10 cellular contexts compared by ENCODE assay signal in the genomic region with DNA sequence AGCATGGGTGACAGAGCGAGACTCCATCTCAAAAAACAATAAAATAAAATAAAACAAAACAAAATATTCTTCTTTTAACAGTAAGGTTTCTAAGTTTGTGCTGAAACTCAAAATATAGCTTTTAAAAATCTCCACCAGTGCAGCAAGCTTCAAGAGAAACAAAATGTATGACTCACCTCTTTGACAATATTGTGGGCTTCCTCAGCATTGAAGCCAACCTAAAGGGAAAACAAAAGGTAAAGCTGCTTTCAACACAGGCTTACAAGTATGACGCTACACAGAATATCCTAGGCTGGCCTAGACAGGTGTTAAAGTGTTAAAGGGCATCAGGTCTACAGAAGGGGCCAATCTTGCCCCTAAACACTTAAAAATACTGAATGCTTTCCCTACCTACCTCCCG. TPM values are rescaled to one million over a fixed set of nuclear protein-coding genes. Genes with fewer than 3 reads are reported as not detected.
DNase-seq lines count a peak whose midpoint lies in the region; ATAC-seq and TF ChIP-seq lines count a peak whose summit lies in the region.
"Had no signal": no experiment of that assay in that cellular context is flagged by ENCODE, and none has a peak within 500 bp of the region (broad histone marks: within the 10 kb centered on the region; RNA-seq: fewer than 3 reads in every experiment).

No MANE protein-coding gene starts in this region.

- H3K27ac ChIP-seq in CD4-positive, CD25-positive, alpha-beta regulatory T cell (ENCODE audit: insufficient read depth, low read length, poor library complexity, severe bottlenecking), result peak overlapping the region; percentile 88
- H3K27ac ChIP-seq in naive thymus-derived CD4-positive, alpha-beta T cell (ENCODE audit: low read depth, low read length), result peak overlapping the region; percentile 96
- peak overlapping the region in 1 of 3 donors; percentile 87 for H3K27ac ChIP-seq in thyroid gland

- peaks cover 10 to 41% (median 21%) of the 10 kb centered on the region in 4 donors for H3K4me1 Mint-ChIP-seq in CD4-positive, CD25-positive, alpha-beta regulatory T cell
- peaks cover 5 to 49% (median 31%) of the 10 kb centered on the region in 7 donors for H3K4me1 Mint-ChIP-seq in naive thymus-derived CD4-positive, alpha-beta T cell

- peaks cover 3% of the 10 kb centered on the region for H3K36me3 ChIP-seq in CD4-positive, CD25-positive, alpha-beta regulatory T cell (ENCODE audit: control insufficient read depth, insufficient read depth, low read length)
- H3K36me3 ChIP-seq in naive thymus-derived CD4-positive, alpha-beta T cell (ENCODE audit: control insufficient read depth in 2 of 3, insufficient read depth in 3 of 3, low read length in 3 of 3), result no peaks in the 10 kb centered on the region
- H3K36me3 ChIP-seq in thyroid gland, result no peaks in the 10 kb centered on the region

- 80 to 91% methylated on average over 3 of the region's 3 CpGs for WGBS in thyroid gland, 2 donors

- H3K4me1 ChIP-seq in CD4-positive, CD25-positive, alpha-beta regulatory T cell (ENCODE audit: control insufficient read depth, insufficient read depth, low read length, poor library complexity, severe bottlenecking), result peaks cover 17% of the 10 kb centered on the region
- peaks cover 4 to 8% of the 10 kb centered on the region in 2 donors for H3K4me1 ChIP-seq in naive thymus-derived CD4-positive, alpha-beta T cell (ENCODE audit: control insufficient read depth in 2 of 2, insufficient read depth in 2 of 2, low read length in 2 of 2)
- no peaks in the 10 kb centered on the region for H3K4me1 ChIP-seq in thyroid gland

- peak in 2 of 3 donors; percentile 22 to 49 for DNase-seq in CD4-positive, CD25-positive, alpha-beta regulatory T cell
- DNase-seq in NAMALWA (ENCODE audit: low spot score), result peak; percentile 1
- DNase-seq in central memory CD4-positive, alpha-beta T cell, result peak; percentile 16
- DNase-seq in naive thymus-derived CD4-positive, alpha-beta T cell, result peak in 5 of 9 donors; percentile 5 to 46 (median 14)
- DNase-seq in NCI-H146 (lab: John Stamatoyannopoulos, UW), result no peak
- no peak for DNase-seq in thyroid gland
- DNase-seq in T-helper 9 cell, result no peak
- DNase-seq in AML-193 (lab: John Stamatoyannopoulos, UW), result no peak
- DNase-seq: KG1 had no signal

- peaks cover 5% of the 10 kb centered on the region for H3K36me3 Mint-ChIP-seq in CD4-positive, CD25-positive, alpha-beta regulatory T cell
- H3K36me3 Mint-ChIP-seq in naive thymus-derived CD4-positive, alpha-beta T cell, result peaks cover 0 to 2% (median under 1%) of the 10 kb centered on the region in 5 donors

- no peaks in the 10 kb centered on the region for H3K9me3 Mint-ChIP-seq in CD4-positive, CD25-positive, alpha-beta regulatory T cell
- H3K9me3 Mint-ChIP-seq in naive thymus-derived CD4-positive, alpha-beta T cell, result peaks cover 0 to 3% (median 0%) of the 10 kb centered on the region in 11 donors
- H3K9me3 Mint-ChIP-seq: memory B cell had no signal

- ATAC-seq in CD4-positive, CD25-positive, alpha-beta regulatory T cell (ENCODE audit: low read depth in 2 of 2), result peak; percentile 61 to 72
- no peak for ATAC-seq in naive thymus-derived CD4-positive, alpha-beta T cell

- TF ChIP-seq POLR2A in thyroid gland (IDR thresholded peaks at IDR 0.05), result no peak

- H3K27me3 Mint-ChIP-seq in CD4-positive, CD25-positive, alpha-beta regulatory T cell, result no peaks in the 10 kb centered on the region
- no peaks in the 10 kb centered on the region for H3K27me3 Mint-ChIP-seq in naive thymus-derived CD4-positive, alpha-beta T cell
- H3K27me3 Mint-ChIP-seq: memory B cell had no signal

- peak overlapping the region; percentile 84 to 93 (median 90) for H3K4me3 Mint-ChIP-seq in CD4-positive, CD25-positive, alpha-beta regulatory T cell
- peak overlapping the region; percentile 68 to 93 (median 88) for H3K4me3 Mint-ChIP-seq in naive thymus-derived CD4-positive, alpha-beta T cell

- intact Hi-C loops in naive thymus-derived CD4-positive, alpha-beta T cell (cut with micrococcal nuclease), result loop anchor here (5.0 kb wide), 2 partner anchors 59 to 481 kb away; a partner anchor contains a TSS
- intact Hi-C loops in thyroid gland (cut with DNase I), result no loop called here

- no peak for TF ChIP-seq CTCF in thyroid gland (IDR thresholded peaks at IDR 0.05)

- peak overlapping the region in 2 of 3 donors; percentile 94 to 98 for H3K27ac Mint-ChIP-seq in CD4-positive, CD25-positive, alpha-beta regulatory T cell
- peak overlapping the region; percentile 79 to 96 (median 89) for H3K27ac Mint-ChIP-seq in naive thymus-derived CD4-positive, alpha-beta T cell
- H3K27ac Mint-ChIP-seq: memory B cell had no signal

- no peaks in the 10 kb centered on the region for H3K27me3 ChIP-seq in CD4-positive, CD25-positive, alpha-beta regulatory T cell (ENCODE audit: control insufficient read depth, insufficient read depth, low read length)
- no peaks in the 10 kb centered on the region for H3K27me3 ChIP-seq in naive thymus-derived CD4-positive, alpha-beta T cell (ENCODE audit: control insufficient read depth in 2 of 2, insufficient read depth in 2 of 2, low read length in 2 of 2)
- no peaks in the 10 kb centered on the region for H3K27me3 ChIP-seq in thyroid gland

- peak overlapping the region; percentile 73 for H3K4me3 ChIP-seq in CD4-positive, CD25-positive, alpha-beta regulatory T cell (ENCODE audit: low read depth, low read length)
- peak overlapping the region; percentile 84 for H3K4me3 ChIP-seq in naive thymus-derived CD4-positive, alpha-beta T cell (ENCODE audit: low read length)
- no peak overlapping the region for H3K4me3 ChIP-seq in thyroid gland (replicated peaks in 1 of 3)

- POLR2A ChIA-PET in naive thymus-derived CD4-positive, alpha-beta T cell (lab: Charles Lee), result interaction anchor here (0.7 kb wide), 1 partner anchor 55 kb away, joined by 3 read pairs; no protein-coding TSS in a partner anchor

- no peaks in the 10 kb centered on the region for H3K9me3 ChIP-seq in CD4-positive, CD25-positive, alpha-beta regulatory T cell (ENCODE audit: control insufficient read depth in 2 of 2, low read length in 2 of 2)
- H3K9me3 ChIP-seq in naive thymus-derived CD4-positive, alpha-beta T cell (ENCODE audit: control insufficient read depth in 2 of 3, low read length in 3 of 3), result no peaks in the 10 kb centered on the region
- H3K9me3 ChIP-seq in thyroid gland, result no peaks in the 10 kb centered on the region

- CTCF ChIA-PET in naive thymus-derived CD4-positive, alpha-beta T cell (lab: Charles Lee), result no interaction called here

RNA-seq across cellular contexts. Expression of a gene that starts 1.2 kb away (rescaled TPM):
- total RNA-seq in CD4-positive, CD25-positive, alpha-beta regulatory T cell, result 18.8 TPM
- 10 to 100 TPM; 25.0 to 32.5 (median 26.5) TPM for polyA plus RNA-seq in CD4-positive, CD25-positive, alpha-beta regulatory T cell
- 10 to 100 TPM; 13.8 to 39.3 (median 25.8) TPM for total RNA-seq in naive thymus-derived CD4-positive, alpha-beta T cell
- 10 to 100 TPM; 23.1 to 42.1 TPM for polyA plus RNA-seq in naive thymus-derived CD4-positive, alpha-beta T cell
- 10 to 100 TPM; 23.7 to 42.7 (median 32.5) TPM for total RNA-seq in thyroid gland

Comparison
In these comparisons a context has a peak if more than half of its experiments do, and no peak if none do; other contexts are left out.
1. DNase-seq: peak in CD4-positive, CD25-positive, alpha-beta regulatory T cell (2 of 3), NAMALWA (single experiment), central memory CD4-positive, alpha-beta T cell (single experiment) and naive thymus-derived CD4-positive, alpha-beta T cell (5 of 9); none in NCI-H146 (single experiment), thyroid gland (0 of 2), T-helper 9 cell (single experiment) and AML-193 (0 of 2).
2. H3K4me3 ChIP-seq: peak in CD4-positive, CD25-positive, alpha-beta regulatory T cell (single experiment) and naive thymus-derived CD4-positive, alpha-beta T cell (single experiment); none in thyroid gland (0 of 3).